In the genomic region with DNA sequence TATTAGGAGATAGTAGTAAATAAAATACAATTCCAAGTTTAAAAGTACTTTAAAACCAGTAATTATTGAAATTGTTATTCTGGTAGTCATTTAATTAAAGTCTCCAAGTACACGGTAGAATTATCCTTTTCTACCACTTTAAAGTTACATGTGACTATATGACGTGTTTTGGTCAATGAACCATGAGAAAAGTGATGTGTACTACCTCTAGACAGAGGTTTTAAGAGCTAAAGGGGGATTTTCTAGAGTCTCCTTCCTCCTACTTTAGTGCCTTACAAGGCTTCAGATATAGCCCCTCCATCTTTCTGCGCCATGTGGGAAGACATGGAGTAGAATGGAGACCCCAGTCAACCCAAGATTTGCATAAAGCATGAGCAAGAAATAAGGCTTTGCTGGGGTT, we compare ENCODE assay signal across 27 cellular contexts.
"Had no signal": no experiment of that assay in that cellular context is flagged by ENCODE, and none has a peak within 500 bp of the region (broad histone marks: within the 10 kb centered on the region; RNA-seq: fewer than 3 reads in every experiment).

No MANE protein-coding gene starts in this region.

- DNase-seq: stimulated activated CD4-positive, alpha-beta T cell treated with anti-CD3 and anti-CD28 coated beads, Interleukin-2, amount 100 ng/mL, for 48 hours; stimulated activated CD4-positive, alpha-beta T cell treated with anti-CD3 and anti-CD28 coated beads, Interleukin-4, amount 100 ng/mL, for 1 hour; stimulated activated CD4-positive, alpha-beta T cell treated with anti-CD3 and anti-CD28 coated beads, Interleukin-4, amount 100 ng/mL, for 24 hours; stimulated activated CD4-positive, alpha-beta T cell treated with anti-CD3 and anti-CD28 coated beads, Interleukin-4, amount 100 ng/mL, for 4 hours; stimulated activated CD8-positive, alpha-beta memory T cell treated with anti-CD3 and anti-CD28 coated beads, Interleukin-4, amount 100 ng/mL, for 48 hours; stimulated activated naive B cell treated with anti-CD40 and anti-IgM and Interleukin-4, amounts not matched to agents 10 μg/mL and 1 μg/mL and 100 μg/mL, for 72 hours; stimulated activated naive CD4-positive, alpha-beta T cell; stimulated activated naive CD4-positive, alpha-beta T cell treated with Interleukin-2 at 50 U/mL for 16 hours; stimulated activated naive CD8-positive, alpha-beta T cell treated with anti-CD3 and anti-CD28 coated beads, Interleukin-15, amount 100 ng/mL, for 72 hours; stimulated activated naive CD8-positive, alpha-beta T cell treated with anti-CD3 and anti-CD28 coated beads, Interleukin-15, Interleukin-2, amounts not matched to agents 100 U/mL and 50 U/mL, for 24 hours; stomach; substantia nigra; testis; thyroid gland; tibial artery; transverse colon; trophoblast cell; upper lobe of left lung; upper lobe of right lung; uterus had no signal

- FAIRE-seq: urothelium cell line had no signal

- ATAC-seq: stimulated activated effector memory CD8-positive, alpha-beta T cell treated with anti-CD3 and anti-CD28 coated beads, Interleukin-12 subunit alpha, Interleukin-12 subunit beta, amount 100 ng/mL, for 72 hours; stimulated activated memory B cell treated with anti-CD40 and anti-IgM and Interleukin-4, amounts not matched to agents 10 μg/mL and 1 μg/mL and 100 μg/mL, for 72 hours; stimulated activated naive B cell treated with anti-CD40 and anti-IgM and Interleukin-4, amounts not matched to agents 10 μg/mL and 1 μg/mL and 100 μg/mL, for 72 hours; stimulated activated naive CD8-positive, alpha-beta T cell treated with anti-CD3 and anti-CD28 coated beads, Interleukin-15, amount 100 ng/mL, for 72 hours; stimulated activated naive CD8-positive, alpha-beta T cell treated with anti-CD3 and anti-CD28 coated beads, Interleukin-15, Interleukin-2, amounts not matched to agents 100 U/mL and 50 U/mL, for 24 hours; upper lobe of right lung had no signal

- H3K36me3 ChIP-seq: stomach, suprapubic skin, thoracic aorta, thyroid gland, tibial artery, tibial nerve, transverse colon, upper lobe of left lung, upper lobe of right lung, uterus, vagina had no signal

- H3K27ac ChIP-seq: stomach, suprapubic skin, testis, thoracic aorta, thyroid gland, tibial artery, tibial nerve, transverse colon, upper lobe of left lung, upper lobe of right lung, uterus, vagina had no signal

- H3K27me3 ChIP-seq: stomach, suprapubic skin, testis, thyroid gland, tibial artery, tibial nerve, transverse colon, upper lobe of left lung, upper lobe of right lung, uterus, vagina had no signal

- H3K9me3 ChIP-seq: suprapubic skin, testis, thoracic aorta, thyroid gland, tibial artery, tibial nerve, transverse colon, upper lobe of left lung, upper lobe of right lung, uterus, vagina had no signal

- H3K4me3 ChIP-seq: stomach, suprapubic skin, testis, thoracic aorta, thyroid gland, tibial artery, tibial nerve, transverse colon, upper lobe of left lung, upper lobe of right lung, uterus, vagina had no signal

- H3K4me1 ChIP-seq: stomach, suprapubic skin, testis, thyroid gland, tibial artery, tibial nerve, transverse colon, upper lobe of left lung, upper lobe of right lung, uterus, vagina had no signal
